ENCODE assay signal across 1 cellular context in genomic region chr16:30853758-30854157, GRCh38.
TF ChIP-seq lines count a peak whose summit lies in the region.

No MANE protein-coding gene starts in this region.

TF ChIP-seq in SK-N-SH treated with all-trans-retinoic acid at 6 μM for 48 hours, 23 proteins besides CTCF, POLR2A, EP300 and RAD21 (continued from another document):
- TF ChIP-seq PATZ1 (CRISPR knock-in tag; IDR thresholded peaks at IDR 0.05; ENCODE audit: borderline replicate concordance) = no peak
